In genomic region chr3:65508743-65509422, GRCh38 we compare ENCODE assay signal across 18 cellular contexts.
DNase-seq lines count a peak whose midpoint lies in the region; ATAC-seq, FAIRE-seq and TF ChIP-seq lines count a peak whose summit lies in the region.
"Had no signal": no experiment of that assay in that cellular context is flagged by ENCODE, and none has a peak within 500 bp of the region (broad histone marks: within the 10 kb centered on the region; RNA-seq: fewer than 3 reads in every experiment).

No MANE protein-coding gene starts in this region.

- no peaks in the 10 kb centered on the region for H3K36me3 ChIP-seq in cardiac muscle cell

- no peak for FAIRE-seq in GM19239 (lab: Jason Lieb, UNC)

- no peaks in the 10 kb centered on the region for H3K79me1 ChIP-seq in H9 (ENCODE audit: insufficient read depth, low read depth, low read length, poor library complexity, severe bottlenecking)

- DNase-seq in H9: no peak
- peak in 1 of 2 donors; percentile 8 for DNase-seq in cardiac muscle cell (ENCODE audit: low read depth in 1 of 2, low spot score in 1 of 2)
- no peak for DNase-seq in nephron progenitor cell
- no peak for DNase-seq in NCI-H774 (lab: John Stamatoyannopoulos, UW)
- no peak for DNase-seq in hippocampal formation (lab: John Stamatoyannopoulos, UW)
- DNase-seq in GM19239 (ENCODE audit: insufficient read length, low spot score): no peak
- DNase-seq: activated CD4-positive, alpha-beta T cell treated with anti-CD3 and anti-CD28 coated beads for 36 hours; activated gamma-delta T cell; aorta; CD8-positive, alpha-beta memory T cell; EL; NCI-H1694; NCI-H446; retina had no signal

- H3K4me1 ChIP-seq in H9 (ENCODE audit: insufficient read depth, low read length) (peaks cover 4% of the 10 kb centered on the region; the same call in 1 of the 2 replicates), cardiac muscle cell (ENCODE audit: low read depth) (no peaks in the 10 kb centered on the region)

- H3K4me1 Mint-ChIP-seq in H9 (peaks cover 19% of the 10 kb centered on the region in 2 experiments), brain (peaks cover 15% of the 10 kb centered on the region), nephron progenitor cell (peaks cover 23% of the 10 kb centered on the region)
- H3K4me1 Mint-ChIP-seq: activated CD4-positive, alpha-beta T cell treated with anti-CD3 and anti-CD28 coated beads for 36 hours; CD8-positive, alpha-beta memory T cell; memory B cell had no signal

- no peak overlapping the region for H4K5ac ChIP-seq in H9 (ENCODE audit: insufficient read length, low read depth, low read length)

- H3K27me3 Mint-ChIP-seq in H9 (ENCODE audit: low read depth) (peaks cover 3% of the 10 kb centered on the region), brain (no peaks in the 10 kb centered on the region), nephron progenitor cell (ENCODE audit: low read depth, poor library complexity) (peaks cover 3% of the 10 kb centered on the region)
- H3K27me3 Mint-ChIP-seq: activated CD4-positive, alpha-beta T cell treated with anti-CD3 and anti-CD28 coated beads for 36 hours; CD8-positive, alpha-beta memory T cell; memory B cell had no signal

- no peak overlapping the region for H3K4me2 ChIP-seq in H9 (ENCODE audit: insufficient read depth, insufficient read length, low read length)

- H3K9me3 Mint-ChIP-seq in H9: peaks cover 0 to 3% of the 10 kb centered on the region in 2 experiments; a peak in 2 of 5 replicates
- H3K9me3 Mint-ChIP-seq in brain: peaks cover 9 to 19% (median 17%) of the 10 kb centered on the region in 5 experiments
- H3K9me3 Mint-ChIP-seq in nephron progenitor cell: peaks cover 34% of the 10 kb centered on the region

- H4K20me1 ChIP-seq in H9 (ENCODE audit: control insufficient read depth, insufficient read depth, insufficient read length): no peaks in the 10 kb centered on the region

- H3K27ac ChIP-seq in H9 (ENCODE audit: insufficient read length, low read depth, low read length) (no peak overlapping the region), cardiac muscle cell (peak overlapping the region; percentile 64)

- H2BK12ac ChIP-seq in H9 (ENCODE audit: insufficient read length, low read depth, low read length): peak overlapping the region; percentile 55

- no peaks in the 10 kb centered on the region; the same call in 1 of the 2 replicates for H3K79me2 ChIP-seq in H9 (ENCODE audit: insufficient read depth, low read length)

- no CpG with 5 or more reads among the region's 9 CpGs for WGBS in H9 (ENCODE audit: extremely low coverage, insufficient read length, low lambda C conversion rate)

- no peak overlapping the region for H3T11ph ChIP-seq in H9 (ENCODE audit: low read length)

- H3K4me3 Mint-ChIP-seq in H9 (peak overlapping the region; percentile 76 to 86), brain (peak overlapping the region in 3 of 5 experiments; percentile 9 to 69 (median 60)), nephron progenitor cell (peak overlapping the region; percentile 82)
- H3K4me3 Mint-ChIP-seq: activated CD4-positive, alpha-beta T cell treated with anti-CD3 and anti-CD28 coated beads for 36 hours; CD8-positive, alpha-beta memory T cell; memory B cell; T-helper 2 cell treated with Interferon-gamma antibody and Interleukin-4, amounts not matched to agents 5 μg/mL and 100 μg/mL, for 36 hours had no signal

- H2BK20ac ChIP-seq in H9 (ENCODE audit: low read depth, low read length, poor library complexity, severe bottlenecking): no peak overlapping the region

- H2BK15ac ChIP-seq in H9 (ENCODE audit: low read depth, low read length): no peak overlapping the region

- no peak for ATAC-seq in HG03521 (IDR thresholded peaks at IDR 0.05; ENCODE audit: unreplicated experiment)
- ATAC-seq: activated CD4-positive, alpha-beta T cell treated with anti-CD3 and anti-CD28 coated beads for 36 hours had no signal

- no peaks in the 10 kb centered on the region for H3K23me2 ChIP-seq in H9 (ENCODE audit: insufficient read length, low read depth, low read length, poor library complexity, severe bottlenecking)

- peak overlapping the region; percentile 55 for H2BK5ac ChIP-seq in H9 (ENCODE audit: insufficient read length, low read length)

- H3K36me3 Mint-ChIP-seq in H9 (ENCODE audit: insufficient read depth in 1 of 3, low read depth in 3 of 3): peaks cover 2 to 5% (median 3%) of the 10 kb centered on the region in 3 experiments; a peak in 6 of 7 replicates
- peaks cover 28% of the 10 kb centered on the region for H3K36me3 Mint-ChIP-seq in brain
- H3K36me3 Mint-ChIP-seq in nephron progenitor cell (ENCODE audit: low read depth): peaks cover 32% of the 10 kb centered on the region
- H3K36me3 Mint-ChIP-seq: CD8-positive, alpha-beta memory T cell; memory B cell had no signal

- H3K27me3 ChIP-seq in H9 (ENCODE audit: insufficient read depth, low read length) (no peaks in the 10 kb centered on the region), cardiac muscle cell (no peaks in the 10 kb centered on the region)

- H4K8ac ChIP-seq in H9 (replicated peaks; ENCODE audit: insufficient read length, low read depth, low read length): no peak overlapping the region

- H4K91ac ChIP-seq in H9 (ENCODE audit: insufficient read length, low read depth, low read length): no peak overlapping the region

- no peak overlapping the region for H3K56ac ChIP-seq in H9 (ENCODE audit: insufficient read length, low read depth, low read length)

- H3K27ac Mint-ChIP-seq in H9 (peak overlapping the region; percentile 98 to 100 (median 99)), brain (peak overlapping the region in 2 of 5 experiments; percentile 63 to 70), nephron progenitor cell (peak overlapping the region; percentile 88)
- H3K27ac Mint-ChIP-seq: activated CD4-positive, alpha-beta T cell treated with anti-CD3 and anti-CD28 coated beads for 36 hours; CD8-positive, alpha-beta memory T cell; memory B cell; T-helper 2 cell treated with Interferon-gamma antibody and Interleukin-4, amounts not matched to agents 5 μg/mL and 100 μg/mL, for 36 hours had no signal

- H3K4me3 ChIP-seq in cardiac muscle cell: no peak overlapping the region

- H3K23ac ChIP-seq in H9 (ENCODE audit: insufficient read length, low read depth, low read length): no peak overlapping the region

- no peak for TF ChIP-seq CTCF in H9 (conservative IDR thresholded peaks at IDR 0.05)
- TF ChIP-seq CTCF in brain (conservative IDR thresholded peaks at IDR 0.05): no peak
- no peak for TF ChIP-seq CTCF in cardiac muscle cell (IDR thresholded peaks at IDR 0.05; ENCODE audit: low read depth, low read length)
- TF ChIP-seq CTCF in nephron progenitor cell (IDR thresholded peaks at IDR 0.05): no peak

- H2BK120ac ChIP-seq in H9 (ENCODE audit: low read depth, low read length, poor library complexity, severe bottlenecking): no peak overlapping the region

- H3K9me3 ChIP-seq in H9 (ENCODE audit: control insufficient read depth, low read depth, low read length) (no peaks in the 10 kb centered on the region), cardiac muscle cell (ENCODE audit: low read depth) (no peaks in the 10 kb centered on the region)

- no peak overlapping the region for H2AFZ ChIP-seq in H9 (ENCODE audit: low read length)

- peak overlapping the region; percentile 45 for H3K9ac ChIP-seq in H9 (ENCODE audit: extremely low read depth, insufficient read length, low read length)

- H3K14ac ChIP-seq in H9 (ENCODE audit: insufficient read depth, low read length): peak overlapping the region; percentile 30; the same call in 1 of the 2 replicates

- H2AK5ac ChIP-seq in H9 (ENCODE audit: insufficient read length, low read length): no peak overlapping the region

- H3K4ac ChIP-seq in H9 (ENCODE audit: low read depth, low read length): no peak overlapping the region

- no peak overlapping the region for H3K18ac ChIP-seq in H9 (ENCODE audit: insufficient read length, low read depth, low read length)
